Comparison of ENCODE assay signal across 22 cellular contexts in genomic region chr2:145015561-145015960, GRCh38.
DNase-seq lines count a peak whose midpoint lies in the region; ATAC-seq and TF ChIP-seq lines count a peak whose summit lies in the region.
"Had no signal": no experiment of that assay in that cellular context is flagged by ENCODE, and none has a peak within 500 bp of the region (broad histone marks: within the 10 kb centered on the region; RNA-seq: fewer than 3 reads in every experiment).

No MANE protein-coding gene starts in this region.

- peaks cover 30% of the 10 kb centered on the region for H3K4me1 ChIP-seq in PC-3 (ENCODE audit: insufficient read depth, low read length)
- H3K4me1 ChIP-seq: BLaER1 treated with 17β-estradiol and CSF1 and Interleukin-3, amounts not matched to agents 10 nM and 100 nM had no signal

- H3K27me3 ChIP-seq in PC-3 (ENCODE audit: low read length) (no peaks in the 10 kb centered on the region), brain microvascular endothelial cell (replicated peaks) (no peaks in the 10 kb centered on the region)
- H3K27me3 ChIP-seq: BLaER1 treated with 17β-estradiol and CSF1 and Interleukin-3, amounts not matched to agents 10 nM and 100 nM; SJSA1 had no signal

- intact Hi-C loops in PC-3 (cut with micrococcal nuclease), result no loop called here

- no peaks in the 10 kb centered on the region for H3F3A ChIP-seq in PC-3 (ENCODE audit: low read length, unreplicated experiment)

- no peaks in the 10 kb centered on the region for H3K27me3 Mint-ChIP-seq in osteocyte (ENCODE audit: unreplicated experiment)

- no peaks in the 10 kb centered on the region for H3K9me2 ChIP-seq in PC-3 (replicated peaks; ENCODE audit: low read length)

- no peaks in the 10 kb centered on the region for H3K79me2 ChIP-seq in PC-3 (ENCODE audit: low read length)

- no TSS peak for BruUV-seq in PC-3 (replicated peaks; lab: Mats Ljungman, UMichigan)

- H3K4me1 Mint-ChIP-seq in osteocyte (ENCODE audit: unreplicated experiment), result peaks cover 35% of the 10 kb centered on the region
- H3K4me1 Mint-ChIP-seq: CD4-positive, alpha-beta memory T cell had no signal

- no peaks in the 10 kb centered on the region for H3K36me3 ChIP-seq in PC-3 (ENCODE audit: low read depth, low read length)
- no peaks in the 10 kb centered on the region for H3K36me3 ChIP-seq in brain microvascular endothelial cell (replicated peaks)
- H3K36me3 ChIP-seq: BLaER1 treated with 17β-estradiol and CSF1 and Interleukin-3, amounts not matched to agents 10 nM and 100 nM; SJSA1 had no signal

- H3K36me3 Mint-ChIP-seq in osteocyte (ENCODE audit: unreplicated experiment), result no peaks in the 10 kb centered on the region
- H3K36me3 Mint-ChIP-seq: CD4-positive, alpha-beta memory T cell had no signal

- no peak overlapping the region for H2AFZ ChIP-seq in PC-3 (ENCODE audit: low read length)

- peak overlapping the region; percentile 70 for H3K27ac Mint-ChIP-seq in osteocyte (ENCODE audit: unreplicated experiment)
- H3K27ac Mint-ChIP-seq: CD4-positive, alpha-beta memory T cell had no signal

- DNase-seq in PC-3 (peak; percentile 41), brain microvascular endothelial cell (no peak), fibroblast of the aortic adventitia (ENCODE audit: low read depth) (peak; percentile 45), osteocyte (ENCODE audit: extremely low spot score, unreplicated experiment) (no peak)
- DNase-seq: AML-193; CD4-positive, alpha-beta memory T cell; COR-L47; DMS53; Karpas-422; MV-4-11; NCI-H1105; NCI-H1436 treated with DMSO at 0.1 percent for 48 hours; NCI-H187 treated with DMSO at 0.1 percent for 48 hours; NCI-H2107; NCI-H774 had no signal

- POLR2A ChIA-PET in PC-3 (lab: Charles Lee; ENCODE audit: unreplicated experiment), result no interaction called here

- H3K4me2 ChIP-seq in PC-3 (ENCODE audit: low read length), result no peak overlapping the region
- H3K4me2 ChIP-seq: BLaER1 treated with 17β-estradiol and CSF1 and Interleukin-3, amounts not matched to agents 10 nM and 100 nM had no signal

- H3K4me3 ChIP-seq in PC-3 (ENCODE audit: low read length) (no peak overlapping the region), brain microvascular endothelial cell (ENCODE audit: low read depth, low read length) (no peak overlapping the region), fibroblast of the aortic adventitia (ENCODE audit: low read depth, low read length) (no peak overlapping the region)
- H3K4me3 ChIP-seq: BLaER1 treated with 17β-estradiol and CSF1 and Interleukin-3, amounts not matched to agents 10 nM and 100 nM; SJSA1 had no signal

- TF ChIP-seq CTCF in PC-3 (conservative IDR thresholded peaks at IDR 0.05; ENCODE audit: low read depth, low read length) (no peak), brain microvascular endothelial cell (IDR thresholded peaks at IDR 0.05; ENCODE audit: low read depth, low read length, missing control alignments) (no peak), fibroblast of the aortic adventitia (IDR thresholded peaks at IDR 0.05; ENCODE audit: insufficient read depth, low read length) (no peak), osteocyte (IDR thresholded peaks at IDR 0.05) (no peak)

- no peak overlapping the region for H3K9ac ChIP-seq in PC-3 (ENCODE audit: low read length)
- H3K9ac ChIP-seq: BLaER1 treated with 17β-estradiol and CSF1 and Interleukin-3, amounts not matched to agents 10 nM and 100 nM had no signal

- in situ Hi-C loops in brain microvascular endothelial cell (cut with HindIII; ENCODE audit: low pct_ligation_motif_present, low sequenced_read_pairs), result no loop called here

- CTCF ChIA-PET in PC-3 (lab: Charles Lee), result no interaction called here

- H3K4me3 Mint-ChIP-seq in osteocyte (ENCODE audit: unreplicated experiment), result no peak overlapping the region
- H3K4me3 Mint-ChIP-seq: CD4-positive, alpha-beta memory T cell had no signal

- no peak for ATAC-seq in PC-3
- ATAC-seq in HG02571 (IDR thresholded peaks at IDR 0.05; ENCODE audit: unreplicated experiment), result no peak
- ATAC-seq in HG02938 (IDR thresholded peaks at IDR 0.05; ENCODE audit: unreplicated experiment), result no peak
- no peak for ATAC-seq in HG02588 (IDR thresholded peaks at IDR 0.05; ENCODE audit: unreplicated experiment)
- no peak for ATAC-seq in HG02623 (IDR thresholded peaks at IDR 0.05; ENCODE audit: unreplicated experiment)

- H3K9me3 Mint-ChIP-seq in osteocyte (ENCODE audit: unreplicated experiment), result peaks cover 6% of the 10 kb centered on the region

- no peaks in the 10 kb centered on the region for H3K9me3 ChIP-seq in PC-3 (ENCODE audit: low read length)
- H3K9me3 ChIP-seq: BLaER1 treated with 17β-estradiol and CSF1 and Interleukin-3, amounts not matched to agents 10 nM and 100 nM; SJSA1 had no signal

- H3K27ac ChIP-seq in PC-3 (ENCODE audit: low read length) (no peak overlapping the region), brain microvascular endothelial cell (peak overlapping the region; percentile 32)
- H3K27ac ChIP-seq: BLaER1 treated with 17β-estradiol and CSF1 and Interleukin-3, amounts not matched to agents 10 nM and 100 nM; HL-60; SJSA1 had no signal

- H4K20me1 ChIP-seq in PC-3 (ENCODE audit: low read length), result no peaks in the 10 kb centered on the region
- H4K20me1 ChIP-seq: BLaER1 treated with 17β-estradiol and CSF1 and Interleukin-3, amounts not matched to agents 10 nM and 100 nM had no signal

Comparison
In these comparisons a context has a peak if more than half of its experiments do, and no peak if none do; other contexts are left out.
1. DNase-seq: peak in PC-3 (single experiment) and fibroblast of the aortic adventitia (single experiment); none in brain microvascular endothelial cell (single experiment) and osteocyte (single experiment).